In the genomic region with DNA sequence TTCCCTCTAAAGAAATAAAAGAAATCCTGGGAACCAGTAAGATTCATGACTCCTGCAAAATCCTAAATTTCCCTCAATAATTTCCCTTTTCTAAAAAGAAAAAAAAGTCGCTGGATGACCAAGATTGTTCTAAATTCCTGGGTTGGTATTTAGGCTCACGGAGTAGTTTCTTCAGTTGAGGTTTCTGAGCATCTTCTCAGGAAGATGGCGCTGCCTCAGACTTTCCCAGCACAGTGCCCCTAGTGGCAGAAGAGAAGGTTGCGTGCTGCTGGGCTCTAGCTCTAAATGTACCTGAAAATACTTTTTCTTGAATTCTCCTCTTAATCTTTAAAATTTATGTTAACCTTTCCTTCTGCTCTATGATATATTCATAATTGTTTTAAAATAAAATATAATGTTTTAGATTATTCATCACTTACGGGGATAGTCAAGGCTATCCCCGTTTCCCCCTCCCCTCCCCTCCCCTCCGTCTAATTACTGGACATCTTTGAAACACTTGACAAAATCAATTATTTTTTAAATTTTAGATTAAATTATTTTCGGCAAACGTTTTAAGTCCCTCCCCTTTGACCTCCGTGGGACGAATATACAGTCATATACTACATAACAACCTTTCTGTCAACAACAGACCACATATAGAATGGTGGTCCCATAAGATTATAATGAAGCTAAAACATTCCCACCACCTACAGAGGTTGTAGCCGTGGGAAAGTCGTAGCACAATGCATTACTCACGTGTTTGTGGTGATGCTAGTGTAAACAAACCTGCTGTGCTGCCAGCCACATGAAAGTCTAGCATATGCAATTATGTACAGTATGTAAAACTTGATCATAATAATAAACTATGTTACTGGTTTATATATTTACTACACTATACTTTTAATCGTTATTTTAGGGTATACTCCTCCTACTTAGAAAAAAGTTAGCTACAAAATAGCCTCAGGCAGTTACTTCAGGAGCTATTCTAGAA, we compare ENCODE assay signal across 8 cellular contexts. TPM values are rescaled to one million over a fixed set of nuclear protein-coding genes. Genes with fewer than 3 reads are reported as not detected.
DNase-seq lines count a peak whose midpoint lies in the region; ATAC-seq and TF ChIP-seq lines count a peak whose summit lies in the region.

No MANE protein-coding gene starts in this region.

- H3K4me3 ChIP-seq in Caco-2 (ENCODE audit: low read depth, low read length) (no peak overlapping the region), GM23248 (no peak overlapping the region), Peyer's patch (no peak overlapping the region)

- BruUV-seq in Caco-2 (replicated peaks; lab: Mats Ljungman, UMichigan), result no TSS peak

- H3K4me1 ChIP-seq in Caco-2, result peaks cover 5% of the 10 kb centered on the region
- H3K4me1 ChIP-seq in GM23248 (ENCODE audit: insufficient read depth), result peaks cover 14% of the 10 kb centered on the region
- peaks cover 0 to 19% (median 0%) of the 10 kb centered on the region in 4 donors for H3K4me1 ChIP-seq in Peyer's patch

- H3K27me3 Mint-ChIP-seq in Caco-2 (ENCODE audit: insufficient read depth, unreplicated experiment), result no peaks in the 10 kb centered on the region
- peaks cover 3% of the 10 kb centered on the region for H3K27me3 Mint-ChIP-seq in activated T-helper 1 cell treated with anti-CD3 and anti-CD28 coated beads, Interleukin-12 subunit alpha, Interleukin-12 subunit beta, Interleukin-2, Interleukin-4 antibody, amounts not matched to agents 30 ng/mL and 10 ng/mL and 1 ng/mL, durations not matched to agents 14 hours and 24 hours and 36 hours (ENCODE audit: insufficient read depth)

- TF ChIP-seq POLR2A in Peyer's patch (IDR thresholded peaks at IDR 0.05), result no peak

- H3K79me2 ChIP-seq in GM23248 (ENCODE audit: insufficient read depth), result no peaks in the 10 kb centered on the region

- H3K9me3 ChIP-seq in Caco-2 (no peaks in the 10 kb centered on the region), GM23248 (ENCODE audit: low read depth) (no peaks in the 10 kb centered on the region), Peyer's patch (no peaks in the 10 kb centered on the region)

- peak; percentile 41 to 66 for DNase-seq in Caco-2
- peak; percentile 64 for DNase-seq in GM23248
- DNase-seq in Peyer's patch, result peak; percentile 43 to 75 (median 53)
- peak; percentile 36 for DNase-seq in activated T-helper 1 cell treated with anti-CD3 and anti-CD28 coated beads, Interleukin-12 subunit alpha, Interleukin-12 subunit beta, Interleukin-2, Interleukin-4 antibody, amounts not matched to agents 30 ng/mL and 10 ng/mL and 1 ng/mL, durations not matched to agents 14 hours and 24 hours and 36 hours (ENCODE audit: low spot score)
- DNase-seq in globus pallidus (ENCODE audit: low spot score), result peak; percentile 7
- DNase-seq in stimulated activated CD4-positive, alpha-beta T cell treated with anti-CD3 and anti-CD28 coated beads, Interleukin-1b, Interleukin-23, amount 100 ng/mL, for 1 hour (ENCODE audit: low read depth in 2 of 2), result peak; percentile 5 to 51

- intact Hi-C loops in Caco-2 (cut with micrococcal nuclease; ENCODE audit: unreplicated experiment), result no loop called here
- intact Hi-C loops in activated T-helper 1 cell treated with anti-CD3 and anti-CD28 coated beads, Interleukin-12 subunit alpha, Interleukin-12 subunit beta, Interleukin-2, Interleukin-4 antibody, amounts not matched to agents 30 ng/mL and 10 ng/mL and 1 ng/mL, durations not matched to agents 14 hours and 24 hours and 36 hours (cut with micrococcal nuclease), result loop anchor here (5.0 kb wide), 1 partner anchor 80 kb away; no protein-coding TSS in a partner anchor

- ATAC-seq in GM18502 (IDR thresholded peaks at IDR 0.05; ENCODE audit: poor library complexity, unreplicated experiment) (no peak), GM19324 (IDR thresholded peaks at IDR 0.05; ENCODE audit: low FRiP score, unreplicated experiment) (no peak)

- POLR2A ChIA-PET in Caco-2 (lab: Charles Lee), result no interaction called here

- peaks cover 6% of the 10 kb centered on the region for H3K36me3 Mint-ChIP-seq in Caco-2 (ENCODE audit: insufficient read depth, unreplicated experiment)
- H3K36me3 Mint-ChIP-seq in activated T-helper 1 cell treated with anti-CD3 and anti-CD28 coated beads, Interleukin-12 subunit alpha, Interleukin-12 subunit beta, Interleukin-2, Interleukin-4 antibody, amounts not matched to agents 30 ng/mL and 10 ng/mL and 1 ng/mL, durations not matched to agents 14 hours and 24 hours and 36 hours (ENCODE audit: low read depth), result no peaks in the 10 kb centered on the region

- H3K4me2 ChIP-seq in GM23248 (ENCODE audit: unreplicated experiment), result no peak overlapping the region

- no peaks in the 10 kb centered on the region for H3K4me1 Mint-ChIP-seq in Caco-2 (ENCODE audit: low read depth, unreplicated experiment)
- no peaks in the 10 kb centered on the region for H3K4me1 Mint-ChIP-seq in activated T-helper 1 cell treated with anti-CD3 and anti-CD28 coated beads, Interleukin-12 subunit alpha, Interleukin-12 subunit beta, Interleukin-2, Interleukin-4 antibody, amounts not matched to agents 30 ng/mL and 10 ng/mL and 1 ng/mL, durations not matched to agents 14 hours and 24 hours and 36 hours (ENCODE audit: low read depth)

- peak; percentile 84 to 92 for TF ChIP-seq CTCF in Caco-2 (IDR thresholded peaks at IDR 0.05; ENCODE audit: insufficient read depth in 1 of 2, low read depth in 1 of 2, low read length in 1 of 2, severe bottlenecking in 1 of 2, unreplicated experiment in 1 of 2)
- TF ChIP-seq CTCF in Peyer's patch (IDR thresholded peaks at IDR 0.05), result peak; percentile 48 to 87 (median 66)

- H3K9ac ChIP-seq in GM23248, result no peak overlapping the region

- no peak overlapping the region for H3K4me3 Mint-ChIP-seq in Caco-2 (ENCODE audit: unreplicated experiment)
- no peak overlapping the region for H3K4me3 Mint-ChIP-seq in activated T-helper 1 cell treated with anti-CD3 and anti-CD28 coated beads, Interleukin-12 subunit alpha, Interleukin-12 subunit beta, Interleukin-2, Interleukin-4 antibody, amounts not matched to agents 30 ng/mL and 10 ng/mL and 1 ng/mL, durations not matched to agents 14 hours and 24 hours and 36 hours

- no peaks in the 10 kb centered on the region for H4K20me1 ChIP-seq in GM23248 (ENCODE audit: insufficient read depth)

- H3K36me3 ChIP-seq in Caco-2 (ENCODE audit: control insufficient read depth, insufficient read depth, low read length) (no peaks in the 10 kb centered on the region), GM23248 (ENCODE audit: low read depth) (no peaks in the 10 kb centered on the region), Peyer's patch (no peaks in the 10 kb centered on the region)

- H2AFZ ChIP-seq in GM23248, result no peak overlapping the region

- no peaks in the 10 kb centered on the region for H3K9me3 Mint-ChIP-seq in Caco-2 (ENCODE audit: unreplicated experiment)
- no peaks in the 10 kb centered on the region for H3K9me3 Mint-ChIP-seq in activated T-helper 1 cell treated with anti-CD3 and anti-CD28 coated beads, Interleukin-12 subunit alpha, Interleukin-12 subunit beta, Interleukin-2, Interleukin-4 antibody, amounts not matched to agents 30 ng/mL and 10 ng/mL and 1 ng/mL, durations not matched to agents 14 hours and 24 hours and 36 hours

- CTCF ChIA-PET in Caco-2 (lab: Charles Lee), result no interaction called here

- H3K27ac ChIP-seq in GM23248 (no peak overlapping the region), Peyer's patch (no peak overlapping the region)

- H3K27ac Mint-ChIP-seq in Caco-2 (ENCODE audit: unreplicated experiment), result no peak overlapping the region
- no peak overlapping the region for H3K27ac Mint-ChIP-seq in activated T-helper 1 cell treated with anti-CD3 and anti-CD28 coated beads, Interleukin-12 subunit alpha, Interleukin-12 subunit beta, Interleukin-2, Interleukin-4 antibody, amounts not matched to agents 30 ng/mL and 10 ng/mL and 1 ng/mL, durations not matched to agents 14 hours and 24 hours and 36 hours

- H3K27me3 ChIP-seq in Caco-2 (replicated peaks; ENCODE audit: control insufficient read depth, insufficient read depth, low read length) (no peaks in the 10 kb centered on the region), GM23248 (replicated peaks; ENCODE audit: insufficient read depth) (no peaks in the 10 kb centered on the region), Peyer's patch (no peaks in the 10 kb centered on the region)

- WGBS in GM23248 (ENCODE audit: low coverage in 1 of 2, low lambda C conversion rate in 2 of 2, missing lambda C conversion rate in 2 of 2), 2 experiments, result 60 to 69% methylated on average over 15 of the region's 15 CpGs

- no peaks in the 10 kb centered on the region for H3K9me2 ChIP-seq in GM23248 (ENCODE audit: insufficient read depth)

- peaks cover 10% of the 10 kb centered on the region for H3F3A ChIP-seq in GM23248 (ENCODE audit: insufficient read depth)

- in situ Hi-C loops in GM23248 (cut with MboI), result no loop called here

RNA-seq across cellular contexts. Expression of gene GATB, which starts 41.0 kb away (rescaled TPM):
- total RNA-seq in Caco-2 (2022), result 20.6 and 29.6 TPM in 2 replicates
- total RNA-seq in GM23248 (2014; rRNA removed; shearing (Covaris generic)), result 18.0 and 18.3 TPM in 2 replicates
- polyA plus RNA-seq in GM23248 (2016; fragmentation: Nextera tagmentation; extraction: Ambion mirVana), result 20.0 and 21.1 TPM in 2 replicates
- 10 to 100 TPM; 19.6 to 28.9 (median 23.8) TPM for total RNA-seq in Peyer's patch
- total RNA-seq in activated T-helper 1 cell treated with anti-CD3 and anti-CD28 coated beads, Interleukin-12 subunit alpha, Interleukin-12 subunit beta, Interleukin-2, Interleukin-4 antibody, amounts not matched to agents 30 ng/mL and 10 ng/mL and 1 ng/mL, durations not matched to agents 14 hours and 24 hours and 36 hours, result 16.1 and 20.0 TPM in 2 replicates

Comparison
In these comparisons a context has a peak if more than half of its experiments do, and no peak if none do; other contexts are left out.
1. DNase-seq: peak in every context shown above with its lines; median percentile 64 in GM23248; 54 in Caco-2; 53 in Peyer's patch; 36 in activated T-helper 1 cell treated with anti-CD3 and anti-CD28 coated beads, Interleukin-12 subunit alpha, Interleukin-12 subunit beta, Interleukin-2, Interleukin-4 antibody, amounts not matched to agents 30 ng/mL and 10 ng/mL and 1 ng/mL, durations not matched to agents 14 hours and 24 hours and 36 hours; 28 in stimulated activated CD4-positive, alpha-beta T cell treated with anti-CD3 and anti-CD28 coated beads, Interleukin-1b, Interleukin-23, amount 100 ng/mL, for 1 hour; 7 in globus pallidus.